ENCODE assay signal across 19 cellular contexts in the genomic region with DNA sequence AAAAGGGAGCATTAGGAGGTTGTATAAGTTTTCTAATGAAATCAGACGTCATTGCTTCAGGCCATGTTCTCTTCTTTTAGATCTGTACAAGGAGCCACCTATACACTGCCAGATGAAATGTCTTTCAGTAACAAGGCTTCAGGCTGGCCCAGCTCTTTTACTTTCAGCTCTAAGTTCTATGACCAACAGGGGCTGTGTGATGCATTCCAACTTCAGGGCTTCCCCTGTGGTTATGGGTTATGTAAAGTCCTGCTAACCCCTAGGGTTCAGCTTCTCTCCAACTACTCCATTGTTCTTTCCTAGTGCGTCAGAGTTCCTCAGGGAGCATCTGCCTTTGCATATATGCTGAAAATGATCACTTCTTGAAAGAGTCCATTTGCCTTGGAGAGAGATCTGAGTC.
DNase-seq lines count a peak whose midpoint lies in the region; ATAC-seq and TF ChIP-seq lines count a peak whose summit lies in the region.
"Had no signal": no experiment of that assay in that cellular context is flagged by ENCODE, and none has a peak within 500 bp of the region (broad histone marks: within the 10 kb centered on the region; RNA-seq: fewer than 3 reads in every experiment).

No MANE protein-coding gene starts in this region.

- H3K27ac ChIP-seq in GM23338 (ENCODE audit: low read depth), result no peak overlapping the region
- H3K27ac ChIP-seq: 22Rv1, BLaER1, C4-2B had no signal

- ATAC-seq in GM23338, result peak; percentile 54
- ATAC-seq: CD8-positive, alpha-beta T cell had no signal

- H3K27ac Mint-ChIP-seq in GM23338, result no peak overlapping the region
- H3K27ac Mint-ChIP-seq: B cell; CD4-positive, CD25-positive, alpha-beta regulatory T cell; CD8-positive, alpha-beta T cell had no signal

- DNase-seq in GM23338 (ENCODE audit: low spot score), result no peak
- DNase-seq in cardiac fibroblast (ENCODE audit: low read depth in 2 of 2), result peak; percentile 5 to 15
- DNase-seq in fibroblast of pulmonary artery (ENCODE audit: low read depth), result peak; percentile 8
- DNase-seq in skeletal muscle cell (ENCODE audit: low read depth), result peak; percentile 36
- DNase-seq in NCI-H1105 (lab: John Stamatoyannopoulos, UW), result no peak
- DNase-seq in cortex of kidney (lab: John Stamatoyannopoulos, UW), result no peak
- DNase-seq in activated gamma-delta T cell treated with Interleukin-2 at 50 U/mL for 16 hours, result no peak
- DNase-seq: Caco-2; CD4-positive, CD25-positive, alpha-beta regulatory T cell; CD8-positive, alpha-beta T cell; DMS153; DND-41; GOT3; H7; HCEC 1CT had no signal

- no peak overlapping the region for H3K4me3 Mint-ChIP-seq in GM23338
- H3K4me3 Mint-ChIP-seq: B cell; CD4-positive, CD25-positive, alpha-beta regulatory T cell; CD8-positive, alpha-beta T cell had no signal

- H3K36me3 Mint-ChIP-seq in GM23338 (ENCODE audit: low read depth), result no peaks in the 10 kb centered on the region
- H3K36me3 Mint-ChIP-seq: CD4-positive, CD25-positive, alpha-beta regulatory T cell; CD8-positive, alpha-beta T cell had no signal

- H3K36me3 ChIP-seq in GM23338 (ENCODE audit: insufficient read depth), result no peaks in the 10 kb centered on the region
- H3K36me3 ChIP-seq: BLaER1 had no signal

- H3F3A ChIP-seq in GM23338 (replicated peaks; ENCODE audit: low read depth), result no peaks in the 10 kb centered on the region

- H3K4me1 ChIP-seq in GM23338 (ENCODE audit: insufficient read depth), result 0 out of 2 replicates have a peak, but pooled peaks cover 4% of the 10 kb centered on the region
- H3K4me1 ChIP-seq: BLaER1, Caco-2 had no signal

- no peaks in the 10 kb centered on the region for H3K9me2 ChIP-seq in GM23338 (ENCODE audit: insufficient read depth)

- no peaks in the 10 kb centered on the region for H3K9me3 Mint-ChIP-seq in GM23338
- H3K9me3 Mint-ChIP-seq: CD4-positive, CD25-positive, alpha-beta regulatory T cell; CD8-positive, alpha-beta T cell had no signal

- no peaks in the 10 kb centered on the region for H4K20me1 ChIP-seq in GM23338 (replicated peaks; ENCODE audit: insufficient read depth)
- H4K20me1 ChIP-seq: BLaER1 had no signal

- no peak overlapping the region for H3K4me2 ChIP-seq in GM23338
- H3K4me2 ChIP-seq: BLaER1 had no signal

- peaks cover 3% of the 10 kb centered on the region for H3K27me3 Mint-ChIP-seq in GM23338 (ENCODE audit: insufficient read depth, low read depth, poor library complexity)
- H3K27me3 Mint-ChIP-seq: CD4-positive, CD25-positive, alpha-beta regulatory T cell had no signal

- TF ChIP-seq CTCF in GM23338 (conservative IDR thresholded peaks at IDR 0.05; ENCODE audit: low read depth in 2 of 2) (no peak), cardiac fibroblast (IDR thresholded peaks at IDR 0.05; ENCODE audit: low read depth, low read length) (no peak), fibroblast of pulmonary artery (IDR thresholded peaks at IDR 0.05; ENCODE audit: low read length, missing control alignments) (no peak)

- H3K79me2 ChIP-seq in GM23338 (replicated peaks; ENCODE audit: insufficient read depth), result no peaks in the 10 kb centered on the region

- no peak overlapping the region for H3K4me3 ChIP-seq in GM23338
- H3K4me3 ChIP-seq in cardiac fibroblast (replicated peaks in 1 of 2; ENCODE audit: low read depth in 2 of 2, low read length in 2 of 2), result no peak overlapping the region
- no peak overlapping the region for H3K4me3 ChIP-seq in fibroblast of pulmonary artery (replicated peaks; ENCODE audit: low read depth, low read length)
- no peak overlapping the region for H3K4me3 ChIP-seq in skeletal muscle cell (ENCODE audit: low read depth, low read length)
- H3K4me3 ChIP-seq: BLaER1 had no signal

- H2AFZ ChIP-seq in GM23338, result peak overlapping the region; percentile 29; the same call in 1 of the 2 replicates

- H3K4me1 Mint-ChIP-seq in GM23338, result peaks cover 3% of the 10 kb centered on the region; the same call in 1 of the 3 replicates
- H3K4me1 Mint-ChIP-seq: B cell; CD4-positive, CD25-positive, alpha-beta regulatory T cell had no signal

- H3K27me3 ChIP-seq in GM23338 (ENCODE audit: insufficient read depth), result no peaks in the 10 kb centered on the region
- H3K27me3 ChIP-seq: BLaER1 had no signal

TF ChIP-seq in GM23338, 12 proteins besides CTCF, POLR2A, EP300 and RAD21:
- no peak for TF ChIP-seq POLR2AphosphoS5 (IDR thresholded peaks at IDR 0.05; ENCODE audit: low read depth)
- TF ChIP-seq, protein P1, sequence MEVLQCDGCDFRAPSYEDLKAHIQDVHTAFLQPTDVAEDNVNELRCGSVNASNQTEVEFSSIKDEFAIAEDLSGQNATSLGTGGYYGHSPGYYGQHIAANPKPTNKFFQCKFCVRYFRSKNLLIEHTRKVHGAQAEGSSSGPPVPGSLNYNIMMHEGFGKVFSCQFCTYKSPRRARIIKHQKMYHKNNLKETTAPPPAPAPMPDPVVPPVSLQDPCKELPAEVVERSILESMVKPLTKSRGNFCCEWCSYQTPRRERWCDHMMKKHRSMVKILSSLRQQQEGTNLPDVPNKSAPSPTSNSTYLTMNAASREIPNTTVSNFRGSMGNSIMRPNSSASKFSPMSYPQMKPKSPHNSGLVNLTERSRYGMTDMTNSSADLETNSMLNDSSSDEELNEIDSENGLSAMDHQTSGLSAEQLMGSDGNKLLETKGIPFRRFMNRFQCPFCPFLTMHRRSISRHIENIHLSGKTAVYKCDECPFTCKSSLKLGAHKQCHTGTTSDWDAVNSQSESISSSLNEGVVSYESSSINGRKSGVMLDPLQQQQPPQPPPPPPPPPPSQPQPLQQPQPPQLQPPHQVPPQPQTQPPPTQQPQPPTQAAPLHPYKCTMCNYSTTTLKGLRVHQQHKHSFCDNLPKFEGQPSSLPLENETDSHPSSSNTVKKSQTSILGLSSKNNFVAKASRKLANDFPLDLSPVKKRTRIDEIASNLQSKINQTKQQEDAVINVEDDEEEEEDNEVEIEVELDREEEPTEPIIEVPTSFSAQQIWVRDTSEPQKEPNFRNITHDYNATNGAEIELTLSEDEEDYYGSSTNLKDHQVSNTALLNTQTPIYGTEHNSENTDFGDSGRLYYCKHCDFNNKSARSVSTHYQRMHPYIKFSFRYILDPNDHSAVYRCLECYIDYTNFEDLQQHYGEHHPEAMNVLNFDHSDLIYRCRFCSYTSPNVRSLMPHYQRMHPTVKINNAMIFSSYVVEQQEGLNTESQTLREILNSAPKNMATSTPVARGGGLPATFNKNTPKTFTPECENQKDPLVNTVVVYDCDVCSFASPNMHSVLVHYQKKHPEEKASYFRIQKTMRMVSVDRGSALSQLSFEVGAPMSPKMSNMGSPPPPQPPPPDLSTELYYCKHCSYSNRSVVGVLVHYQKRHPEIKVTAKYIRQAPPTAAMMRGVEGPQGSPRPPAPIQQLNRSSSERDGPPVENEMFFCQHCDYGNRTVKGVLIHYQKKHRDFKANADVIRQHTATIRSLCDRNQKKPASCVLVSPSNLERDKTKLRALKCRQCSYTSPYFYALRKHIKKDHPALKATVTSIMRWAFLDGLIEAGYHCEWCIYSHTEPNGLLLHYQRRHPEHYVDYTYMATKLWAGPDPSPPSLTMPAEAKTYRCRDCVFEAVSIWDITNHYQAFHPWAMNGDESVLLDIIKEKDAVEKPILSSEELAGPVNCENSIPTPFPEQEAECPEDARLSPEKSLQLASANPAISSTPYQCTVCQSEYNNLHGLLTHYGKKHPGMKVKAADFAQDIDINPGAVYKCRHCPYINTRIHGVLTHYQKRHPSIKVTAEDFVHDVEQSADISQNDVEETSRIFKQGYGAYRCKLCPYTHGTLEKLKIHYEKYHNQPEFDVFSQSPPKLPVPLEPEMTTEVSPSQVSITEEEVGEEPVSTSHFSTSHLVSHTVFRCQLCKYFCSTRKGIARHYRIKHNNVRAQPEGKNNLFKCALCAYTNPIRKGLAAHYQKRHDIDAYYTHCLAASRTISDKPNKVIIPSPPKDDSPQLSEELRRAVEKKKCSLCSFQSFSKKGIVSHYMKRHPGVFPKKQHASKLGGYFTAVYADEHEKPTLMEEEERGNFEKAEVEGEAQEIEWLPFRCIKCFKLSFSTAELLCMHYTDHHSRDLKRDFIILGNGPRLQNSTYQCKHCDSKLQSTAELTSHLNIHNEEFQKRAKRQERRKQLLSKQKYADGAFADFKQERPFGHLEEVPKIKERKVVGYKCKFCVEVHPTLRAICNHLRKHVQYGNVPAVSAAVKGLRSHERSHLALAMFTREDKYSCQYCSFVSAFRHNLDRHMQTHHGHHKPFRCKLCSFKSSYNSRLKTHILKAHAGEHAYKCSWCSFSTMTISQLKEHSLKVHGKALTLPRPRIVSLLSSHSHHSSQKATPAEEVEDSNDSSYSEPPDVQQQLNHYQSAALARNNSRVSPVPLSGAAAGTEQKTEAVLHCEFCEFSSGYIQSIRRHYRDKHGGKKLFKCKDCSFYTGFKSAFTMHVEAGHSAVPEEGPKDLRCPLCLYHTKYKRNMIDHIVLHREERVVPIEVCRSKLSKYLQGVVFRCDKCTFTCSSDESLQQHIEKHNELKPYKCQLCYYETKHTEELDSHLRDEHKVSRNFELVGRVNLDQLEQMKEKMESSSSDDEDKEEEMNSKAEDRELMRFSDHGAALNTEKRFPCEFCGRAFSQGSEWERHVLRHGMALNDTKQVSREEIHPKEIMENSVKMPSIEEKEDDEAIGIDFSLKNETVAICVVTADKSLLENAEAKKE (CRISPR knock-in tag; IDR thresholded peaks at IDR 0.05), result 0 out of 2 replicates have a peak, but pooled peaks have one; percentile 17

Comparison
In these comparisons a context has a peak if more than half of its experiments do, and no peak if none do; other contexts are left out.
1. DNase-seq: peak in cardiac fibroblast (2 of 2), fibroblast of pulmonary artery (single experiment) and skeletal muscle cell (single experiment); none in GM23338 (single experiment), NCI-H1105 (single experiment), cortex of kidney (single experiment) and activated gamma-delta T cell treated with Interleukin-2 at 50 U/mL for 16 hours (single experiment).